Comparison of ENCODE assay signal across 14 cellular contexts in genomic region chrX:137313627-137314026, GRCh38.
"Had no signal": no experiment of that assay in that cellular context is flagged by ENCODE, and none has a peak within 500 bp of the region (broad histone marks: within the 10 kb centered on the region; RNA-seq: fewer than 3 reads in every experiment).

No MANE protein-coding gene starts in this region.

- H3K4me1 Mint-ChIP-seq: nephron had no signal

- H3K27me3 ChIP-seq: adrenal gland, cardiac muscle cell, gastroesophageal sphincter, heart right ventricle, right atrium auricular region had no signal

- FAIRE-seq: endometrium had no signal

- H3K27ac Mint-ChIP-seq: nephron had no signal

- H3K9me3 ChIP-seq: adrenal gland, gastroesophageal sphincter, right atrium auricular region had no signal

- H3K27ac ChIP-seq: adrenal gland, cardiac muscle cell, dorsolateral prefrontal cortex, gastroesophageal sphincter, heart right ventricle, right atrium auricular region, WERI-Rb-1 had no signal

- H3K4me3 ChIP-seq: adrenal gland, cardiac muscle cell, dorsolateral prefrontal cortex, gastroesophageal sphincter, heart right ventricle, right atrium auricular region had no signal

- H3K36me3 ChIP-seq: adrenal gland, cardiac muscle cell, gastroesophageal sphincter, heart right ventricle, right atrium auricular region, WERI-Rb-1 had no signal

- DNase-seq: activated effector memory CD4-positive, alpha-beta T cell treated with anti-CD3 and anti-CD28 coated beads, Interleukin-2, amount 50 U/mL, for 16 hours; adrenal gland; dorsolateral prefrontal cortex; heart right ventricle; mesendoderm; nucleus accumbens; SIG-M5; trophoblast cell; WERI-Rb-1 had no signal

- H3K4me3 Mint-ChIP-seq: nephron had no signal

- ATAC-seq: gastroesophageal sphincter, heart right ventricle had no signal

- H3K4me1 ChIP-seq: adrenal gland, gastroesophageal sphincter, heart right ventricle, right atrium auricular region had no signal
